In genomic region chr12:66197413-66198055, GRCh38 we compare ENCODE assay signal across 17 cellular contexts. TPM values are rescaled to one million over a fixed set of nuclear protein-coding genes. Genes with fewer than 3 reads are reported as not detected.
A peak's percentile ranks its signal among the peaks of the same experiment; 100 is the strongest.
DNase-seq lines count a peak whose midpoint lies in the region; ATAC-seq, FAIRE-seq and TF ChIP-seq lines count a peak whose summit lies in the region.
"Had no signal": no experiment of that assay in that cellular context is flagged by ENCODE, and none has a peak within 500 bp of the region (broad histone marks: within the 10 kb centered on the region; RNA-seq: fewer than 3 reads in every experiment).

No MANE protein-coding gene starts in this region.

- H3K4me1 Mint-ChIP-seq in stimulated activated naive CD8-positive, alpha-beta T cell treated with anti-CD3 and anti-CD28 coated beads, Interleukin-15, amount 100 ng/mL, for 72 hours = peaks cover 6% of the 10 kb centered on the region

- H3F3A ChIP-seq in smooth muscle cell (ENCODE audit: low read depth) = peaks cover 3% of the 10 kb centered on the region

- H3K4me3 Mint-ChIP-seq in stimulated activated naive CD8-positive, alpha-beta T cell treated with anti-CD3 and anti-CD28 coated beads, Interleukin-15, amount 100 ng/mL, for 72 hours = no peak overlapping the region

- H3K9me3 ChIP-seq in OCI-LY3 (ENCODE audit: insufficient read depth, low read length) = 0 out of 2 replicates have a peak, but pooled peaks cover 7% of the 10 kb centered on the region
- H3K9me3 ChIP-seq in fibroblast of lung (ENCODE audit: control insufficient read depth, insufficient read depth, low read depth, low read length) = no peaks in the 10 kb centered on the region
- H3K9me3 ChIP-seq in smooth muscle cell (replicated peaks; ENCODE audit: low read depth) = no peaks in the 10 kb centered on the region
- H3K9me3 ChIP-seq: pancreas, suprapubic skin had no signal

- H3K4me2 ChIP-seq in OCI-LY3 (ENCODE audit: low read length) (peak overlapping the region; percentile 42), fibroblast of lung (ENCODE audit: extremely low read depth, insufficient read depth, low read length) (peak overlapping the region; percentile 40), smooth muscle cell (peak overlapping the region; percentile 33)
- H3K4me2 ChIP-seq: KMS-11 had no signal

- no peak for TF ChIP-seq CTCF in OCI-LY3 (IDR thresholded peaks at IDR 0.05; ENCODE audit: low read depth, low read length)
- no peak for TF ChIP-seq CTCF in fibroblast of lung (conservative IDR thresholded peaks at IDR 0.05 in 1 of 2, IDR thresholded peaks at IDR 0.05 in 1 of 2; ENCODE audit: low read depth in 1 of 2, low read length in 2 of 2)
- TF ChIP-seq CTCF in smooth muscle cell (IDR thresholded peaks at IDR 0.05; ENCODE audit: borderline replicate concordance, insufficient read depth, poor library complexity, severe bottlenecking) = no peak

- H3K9ac ChIP-seq in OCI-LY3 (ENCODE audit: low read length) (no peak overlapping the region), fibroblast of lung (ENCODE audit: insufficient read depth, low read length) (no peak overlapping the region), smooth muscle cell (ENCODE audit: low read depth) (no peak overlapping the region)
- H3K9ac ChIP-seq: KMS-11 had no signal

- no peak overlapping the region for H3K4me3 ChIP-seq in OCI-LY3 (ENCODE audit: low read length)
- no peak overlapping the region for H3K4me3 ChIP-seq in fibroblast of lung (replicated peaks in 1 of 4; ENCODE audit: control extremely low read depth in 1 of 4, insufficient read depth in 1 of 4, low read depth in 3 of 4, low read length in 4 of 4)
- H3K4me3 ChIP-seq in smooth muscle cell = no peak overlapping the region
- H3K4me3 ChIP-seq: pancreas, suprapubic skin had no signal

- DNase-seq in GM19239 (ENCODE audit: insufficient read length, low spot score) (no peak), fibroblast of lung (ENCODE audit: low read depth in 2 of 2) (peak in 1 of 2 donors; percentile 19), smooth muscle cell (lab: John Stamatoyannopoulos, UW; ENCODE audit: unreplicated experiment) (no peak), NCI-H146 (lab: John Stamatoyannopoulos, UW) (no peak)
- DNase-seq in stimulated activated naive CD8-positive, alpha-beta T cell treated with anti-CD3 and anti-CD28 coated beads, Interleukin-15, amount 100 ng/mL, for 72 hours = no peak
- DNase-seq: activated B cell treated with CpG ODN at 0.5 μM for 24 hours; C1 segment of cervical spinal cord; H7; NCI-H2171; NCI-H774; pancreas; RPMI8226; stimulated activated CD4-positive, alpha-beta T cell treated with anti-CD3 and anti-CD28 coated beads, Interleukin-4, amount 100 ng/mL, for 24 hours had no signal

- peak; percentile 35 for FAIRE-seq in GM19239 (lab: Jason Lieb, UNC)
- FAIRE-seq: pancreas had no signal

- H3K27ac ChIP-seq in OCI-LY3 (ENCODE audit: low read length) = no peak overlapping the region
- no peak overlapping the region for H3K27ac ChIP-seq in fibroblast of lung (ENCODE audit: insufficient read depth, low read length)
- peak overlapping the region; percentile 68 for H3K27ac ChIP-seq in smooth muscle cell (ENCODE audit: low read depth)
- H3K27ac ChIP-seq: KMS-11, pancreas, suprapubic skin had no signal

- H3K27me3 ChIP-seq in OCI-LY3 (ENCODE audit: low read depth, low read length) = no peaks in the 10 kb centered on the region
- H3K27me3 ChIP-seq in fibroblast of lung (ENCODE audit: control insufficient read depth, insufficient read depth, low read length) = no peaks in the 10 kb centered on the region
- no peaks in the 10 kb centered on the region for H3K27me3 ChIP-seq in smooth muscle cell (ENCODE audit: low read depth)
- H3K27me3 ChIP-seq: suprapubic skin had no signal

- 39% methylated on average over 3 of the region's 3 CpGs for WGBS in smooth muscle cell (ENCODE audit: low lambda C conversion rate)

- H3K4me1 ChIP-seq in OCI-LY3 (ENCODE audit: low read length) (peaks cover 36% of the 10 kb centered on the region), fibroblast of lung (ENCODE audit: control insufficient read depth, extremely low read depth, insufficient read depth, low read length) (peaks cover 5% of the 10 kb centered on the region), smooth muscle cell (ENCODE audit: low read depth) (no peaks in the 10 kb centered on the region)
- H3K4me1 ChIP-seq: pancreas had no signal

- H3K27ac Mint-ChIP-seq in stimulated activated naive CD8-positive, alpha-beta T cell treated with anti-CD3 and anti-CD28 coated beads, Interleukin-15, amount 100 ng/mL, for 72 hours = no peak overlapping the region

- no peaks in the 10 kb centered on the region for H4K20me1 ChIP-seq in OCI-LY3 (ENCODE audit: insufficient read depth, low read length)
- H4K20me1 ChIP-seq in fibroblast of lung (ENCODE audit: control insufficient read depth, extremely low read depth, insufficient read depth, low read length) = no peaks in the 10 kb centered on the region
- H4K20me1 ChIP-seq in smooth muscle cell (ENCODE audit: low read depth) = no peaks in the 10 kb centered on the region

- H3K36me3 ChIP-seq in OCI-LY3 (replicated peaks; ENCODE audit: low read depth, low read length) (no peaks in the 10 kb centered on the region), fibroblast of lung (ENCODE audit: control insufficient read depth, insufficient read depth, low read length) (no peaks in the 10 kb centered on the region), smooth muscle cell (ENCODE audit: low read depth) (no peaks in the 10 kb centered on the region)
- H3K36me3 ChIP-seq: pancreas had no signal

- ATAC-seq in stimulated activated naive CD8-positive, alpha-beta T cell treated with anti-CD3 and anti-CD28 coated beads, Interleukin-15, amount 100 ng/mL, for 72 hours = no peak
- ATAC-seq in GM21447 (IDR thresholded peaks at IDR 0.05; ENCODE audit: unreplicated experiment) = no peak
- ATAC-seq: pancreas had no signal

- H3K79me2 ChIP-seq in OCI-LY3 (ENCODE audit: low read length) (no peaks in the 10 kb centered on the region), fibroblast of lung (ENCODE audit: control insufficient read depth, insufficient read depth, low read length) (no peaks in the 10 kb centered on the region), smooth muscle cell (ENCODE audit: low read depth) (no peaks in the 10 kb centered on the region)

- peaks cover 6 to 7% of the 10 kb centered on the region in 2 donors for H3K9me3 Mint-ChIP-seq in stimulated activated naive CD8-positive, alpha-beta T cell treated with anti-CD3 and anti-CD28 coated beads, Interleukin-15, amount 100 ng/mL, for 72 hours

- H3K27me3 Mint-ChIP-seq in stimulated activated naive CD8-positive, alpha-beta T cell treated with anti-CD3 and anti-CD28 coated beads, Interleukin-15, amount 100 ng/mL, for 72 hours = peaks cover 47% of the 10 kb centered on the region

- H2AFZ ChIP-seq in OCI-LY3 (ENCODE audit: low read depth, low read length) (no peak overlapping the region), fibroblast of lung (ENCODE audit: low read length) (no peak overlapping the region), smooth muscle cell (ENCODE audit: low read depth) (peak overlapping the region; percentile 32)

RNA-seq across cellular contexts. Expression of gene IRAK3, which starts 8.5 kb away (rescaled TPM):
- total RNA-seq in fibroblast of lung = 7.4 and 11.1 TPM in 2 replicates
- 3.2 and 4.5 TPM in 2 replicates for polyA plus RNA-seq in fibroblast of lung
- 1.1 and 2.4 TPM in 2 replicates for polyA plus RNA-seq in fibroblast of lung (2012)
- 1.3 and 3.9 TPM in 2 replicates for polyA minus RNA-seq in fibroblast of lung (ENCODE audit: low replicate concordance)
- total RNA-seq in smooth muscle cell = 5.3 and 6.8 TPM in 2 replicates
- 2.4 and 2.5 TPM in 2 replicates for polyA plus RNA-seq in smooth muscle cell

RNA-seq across cellular contexts. Expression of gene TMBIM4, which starts 27.7 kb away (rescaled TPM):
- total RNA-seq in fibroblast of lung = 48.8 and 69.2 TPM in 2 replicates
- polyA plus RNA-seq in fibroblast of lung = 128 and 140 TPM in 2 replicates
- polyA plus RNA-seq in fibroblast of lung (2012) = 99.9 and 114 TPM in 2 replicates
- polyA minus RNA-seq in fibroblast of lung (ENCODE audit: low replicate concordance) = 18.7 and 45.1 TPM in 2 replicates
- total RNA-seq in smooth muscle cell = 103 and 153 TPM in 2 replicates
- polyA plus RNA-seq in smooth muscle cell = 93.3 and 97.9 TPM in 2 replicates
- total RNA-seq: H7 had no signal
